8 cellular contexts compared by ENCODE assay signal in genomic region chr3:136193273-136194043, GRCh38. TPM values are rescaled to one million over a fixed set of nuclear protein-coding genes. Genes with fewer than 3 reads are reported as not detected.
A peak's percentile ranks its signal among the peaks of the same experiment; 100 is the strongest.
DNase-seq lines count a peak whose midpoint lies in the region; ATAC-seq and TF ChIP-seq lines count a peak whose summit lies in the region.

No MANE protein-coding gene starts in this region.

- no peak for ATAC-seq in natural killer cell treated with Interleukin-12 subunit alpha and Interleukin-12 subunit beta and Interleukin-15 and Interleukin-18, amount 100 ng/mL, for 72 hours
- ATAC-seq in GM21619 (IDR thresholded peaks at IDR 0.05; ENCODE audit: unreplicated experiment) (no peak), GM18868 (IDR thresholded peaks at IDR 0.05; ENCODE audit: unreplicated experiment) (no peak)

- peak overlapping the region; percentile 96 for H3K4me3 Mint-ChIP-seq in natural killer cell treated with Interleukin-12 subunit alpha and Interleukin-12 subunit beta and Interleukin-15 and Interleukin-18, amount 100 ng/mL, for 72 hours

- H3K27me3 ChIP-seq in NT2/D1 (ENCODE audit: insufficient read depth, insufficient read length) (no peaks in the 10 kb centered on the region), dorsolateral prefrontal cortex (no peaks in the 10 kb centered on the region)

- peak; percentile 38 for DNase-seq in NCI-H2171 treated with DMSO at 0.1 percent for 48 hours (lab: John Stamatoyannopoulos, UW)
- DNase-seq in NCI-H2171 (lab: John Stamatoyannopoulos, UW): no peak
- DNase-seq in NT2/D1 (ENCODE audit: low read depth, low spot score): no peak
- no peak for DNase-seq in dorsolateral prefrontal cortex
- DNase-seq in natural killer cell treated with Interleukin-12 subunit alpha and Interleukin-12 subunit beta and Interleukin-15 and Interleukin-18, amount 100 ng/mL, for 72 hours (ENCODE audit: low spot score): no peak
- no peak for DNase-seq in DMS153 (lab: John Stamatoyannopoulos, UW)

- peaks cover 53 to 83% of the 10 kb centered on the region in 2 donors for H3K4me1 Mint-ChIP-seq in natural killer cell treated with Interleukin-12 subunit alpha and Interleukin-12 subunit beta and Interleukin-15 and Interleukin-18, amount 100 ng/mL, for 72 hours (ENCODE audit: low read depth in 2 of 2)

- H3K27ac Mint-ChIP-seq in natural killer cell treated with Interleukin-12 subunit alpha and Interleukin-12 subunit beta and Interleukin-15 and Interleukin-18, amount 100 ng/mL, for 72 hours: peak overlapping the region; percentile 95 to 98

- H3K4me1 ChIP-seq in NT2/D1 (ENCODE audit: insufficient read depth, insufficient read length): peaks cover 2% of the 10 kb centered on the region

- H3K36me3 ChIP-seq in NT2/D1 (ENCODE audit: insufficient read depth, insufficient read length, low read length): peaks cover 8% of the 10 kb centered on the region

- peak overlapping the region; percentile 97 for H3K9ac ChIP-seq in NT2/D1 (ENCODE audit: insufficient read length, low read depth)

- peaks cover 25% of the 10 kb centered on the region for H3K36me3 Mint-ChIP-seq in natural killer cell treated with Interleukin-12 subunit alpha and Interleukin-12 subunit beta and Interleukin-15 and Interleukin-18, amount 100 ng/mL, for 72 hours

- H3K27me3 Mint-ChIP-seq in natural killer cell treated with Interleukin-12 subunit alpha and Interleukin-12 subunit beta and Interleukin-15 and Interleukin-18, amount 100 ng/mL, for 72 hours: no peaks in the 10 kb centered on the region

- H3K4me3 ChIP-seq in NT2/D1 (ENCODE audit: insufficient read length, low read depth) (peak overlapping the region; percentile 82), dorsolateral prefrontal cortex (peak overlapping the region; percentile 66 to 98 (median 91))

- intact Hi-C loops in dorsolateral prefrontal cortex (cut with DNase I): loop anchor here (2.0 to 10.0 kb wide), 3 partner anchors 41 to 671 kb away; partner anchors contain the start of gene NCK1 (in 1 of the 2)

- H3K27ac ChIP-seq in dorsolateral prefrontal cortex: peak overlapping the region in 45 of 59 donors; percentile 4 to 100 (median 99)

- peak in 1 of 56 donors; percentile 14 for TF ChIP-seq CTCF in dorsolateral prefrontal cortex (IDR thresholded peaks at IDR 0.05 in 54 of 56, conservative IDR thresholded peaks at IDR 0.05 in 2 of 56; ENCODE audit: low read depth in 1 of 56, partially characterized antibody in 56 of 56)

- H3K9me3 ChIP-seq in NT2/D1 (ENCODE audit: insufficient read depth, low read length): peaks cover 3% of the 10 kb centered on the region; the same call in 1 of the 2 replicates

- H3K9me3 Mint-ChIP-seq in natural killer cell treated with Interleukin-12 subunit alpha and Interleukin-12 subunit beta and Interleukin-15 and Interleukin-18, amount 100 ng/mL, for 72 hours: no peaks in the 10 kb centered on the region

RNA-seq across cellular contexts. Expression of gene MSL2, which starts 2.7 kb away (rescaled TPM):
- total RNA-seq in dorsolateral prefrontal cortex: 10 to 100 TPM; 30.4 to 70.4 (median 41.8) TPM
- 10 to 100 TPM; 48.7 to 57.6 TPM for total RNA-seq in natural killer cell treated with Interleukin-12 subunit alpha and Interleukin-12 subunit beta and Interleukin-15 and Interleukin-18, amount 100 ng/mL, for 72 hours

RNA-seq across cellular contexts. Expression of gene PCCB, which starts 56.7 kb away (rescaled TPM):
- 100 to 1,000 TPM in 2 of 120 experiments, 10 to 100 TPM in 118; 37.3 to 110 (median 59.5) TPM for total RNA-seq in dorsolateral prefrontal cortex
- 10 to 100 TPM; 40.4 to 45.0 TPM for total RNA-seq in natural killer cell treated with Interleukin-12 subunit alpha and Interleukin-12 subunit beta and Interleukin-15 and Interleukin-18, amount 100 ng/mL, for 72 hours
